Comparison of ENCODE assay signal across 14 cellular contexts in the genomic region with DNA sequence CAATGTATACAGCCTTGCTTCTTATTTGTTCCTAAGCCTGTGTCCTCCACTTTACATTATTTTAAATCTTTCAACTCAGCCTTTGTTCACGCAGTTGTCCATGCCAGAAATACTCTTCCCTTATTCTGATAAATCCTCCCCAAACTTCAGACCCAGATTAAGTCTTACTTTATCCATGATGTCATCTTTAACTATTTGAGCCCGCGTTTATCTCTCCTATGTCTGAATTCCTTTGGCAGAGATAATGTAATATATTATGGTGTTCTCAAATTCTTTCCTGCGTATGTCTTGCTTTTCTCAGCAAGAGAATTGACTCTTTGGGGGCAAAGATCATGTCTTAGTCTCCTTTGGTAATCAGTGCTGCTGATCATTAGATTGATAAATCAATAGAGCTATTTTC.
DNase-seq lines count a peak whose midpoint lies in the region; ATAC-seq and TF ChIP-seq lines count a peak whose summit lies in the region.
"Had no signal": no experiment of that assay in that cellular context is flagged by ENCODE, and none has a peak within 500 bp of the region (broad histone marks: within the 10 kb centered on the region; RNA-seq: fewer than 3 reads in every experiment).

No MANE protein-coding gene starts in this region.

- H3K79me2 ChIP-seq in SK-N-SH (ENCODE audit: insufficient read depth) (no peaks in the 10 kb centered on the region), GM23248 (ENCODE audit: insufficient read depth) (no peaks in the 10 kb centered on the region)

- WGBS in SK-N-SH (ENCODE audit: low lambda C conversion rate), result 14% methylated on average over 4 of the region's 4 CpGs
- 42 to 52% methylated on average over 4 of the region's 4 CpGs for WGBS in GM23248 (ENCODE audit: low coverage in 1 of 2, low lambda C conversion rate in 2 of 2, missing lambda C conversion rate in 2 of 2), 2 experiments

- H3K36me3 ChIP-seq in SK-N-SH (replicated peaks in 1 of 2; ENCODE audit: control insufficient read depth in 1 of 2, insufficient read depth in 2 of 2, low read length in 1 of 2), result no peaks in the 10 kb centered on the region
- H3K36me3 ChIP-seq in brain microvascular endothelial cell (replicated peaks), result no peaks in the 10 kb centered on the region
- H3K36me3 ChIP-seq in gastrocnemius medialis, result no peaks in the 10 kb centered on the region
- no peaks in the 10 kb centered on the region for H3K36me3 ChIP-seq in GM23248 (ENCODE audit: low read depth)

- in situ Hi-C loops in brain microvascular endothelial cell (cut with HindIII; ENCODE audit: low pct_ligation_motif_present, low sequenced_read_pairs) (no loop called here), gastrocnemius medialis (cut with MboI; ENCODE audit: low sequenced_read_pairs in 4 of 4) (no loop called here), GM23248 (cut with MboI) (no loop called here)

- CTCF ChIA-PET in SK-N-SH (lab: Yijun Ruan, JAX), result no interaction called here

- POLR2A ChIA-PET in SK-N-SH (lab: Yijun Ruan, JAX), result no interaction called here

- no peaks in the 10 kb centered on the region for H4K20me1 ChIP-seq in SK-N-SH (ENCODE audit: insufficient read depth)
- no peaks in the 10 kb centered on the region for H4K20me1 ChIP-seq in GM23248 (ENCODE audit: insufficient read depth)

- H3K4me2 ChIP-seq in SK-N-SH, result no peak overlapping the region
- H3K4me2 ChIP-seq in GM23248 (ENCODE audit: unreplicated experiment), result no peak overlapping the region

- no peak for TF ChIP-seq EP300 in SK-N-SH (IDR thresholded peaks at IDR 0.05; ENCODE audit: borderline replicate concordance in 1 of 2, low read depth in 1 of 2, low read length in 1 of 2)

- H3K36me3 Mint-ChIP-seq in mesothelial cell of epicardium, result no peaks in the 10 kb centered on the region
- H3K36me3 Mint-ChIP-seq: CD14-positive monocyte; CD8-positive, alpha-beta T cell had no signal

- no peaks in the 10 kb centered on the region for H3K9me3 Mint-ChIP-seq in mesothelial cell of epicardium
- H3K9me3 Mint-ChIP-seq: CD8-positive, alpha-beta T cell had no signal

- H3K27ac Mint-ChIP-seq in mesothelial cell of epicardium, result peak overlapping the region; percentile 84
- H3K27ac Mint-ChIP-seq: CD14-positive monocyte; CD8-positive, alpha-beta T cell had no signal

- TF ChIP-seq CTCF in SK-N-SH (IDR thresholded peaks at IDR 0.05) (no peak), brain microvascular endothelial cell (IDR thresholded peaks at IDR 0.05; ENCODE audit: low read depth, low read length, missing control alignments) (no peak), mesothelial cell of epicardium (IDR thresholded peaks at IDR 0.05; ENCODE audit: unreplicated experiment) (no peak), gastrocnemius medialis (IDR thresholded peaks at IDR 0.05 in 4 of 5, conservative IDR thresholded peaks at IDR 0.05 in 1 of 5) (no peak)

- H3K9me3 ChIP-seq in SK-N-SH (no peaks in the 10 kb centered on the region), gastrocnemius medialis (no peaks in the 10 kb centered on the region), GM23248 (ENCODE audit: low read depth) (no peaks in the 10 kb centered on the region)

- H3K9ac ChIP-seq in SK-N-SH (no peak overlapping the region), GM23248 (no peak overlapping the region)

- H3K4me1 ChIP-seq in SK-N-SH (ENCODE audit: control insufficient read depth in 1 of 2, insufficient read depth in 2 of 2, low read depth in 1 of 2, low read length in 1 of 2) (no peaks in the 10 kb centered on the region), gastrocnemius medialis (no peaks in the 10 kb centered on the region), GM23248 (ENCODE audit: insufficient read depth) (no peaks in the 10 kb centered on the region)

- H3K27me3 ChIP-seq in SK-N-SH (ENCODE audit: insufficient read depth), result no peaks in the 10 kb centered on the region
- H3K27me3 ChIP-seq in brain microvascular endothelial cell (replicated peaks), result no peaks in the 10 kb centered on the region
- H3K27me3 ChIP-seq in gastrocnemius medialis, result peaks cover 0 to 6% (median 0%) of the 10 kb centered on the region in 3 donors
- no peaks in the 10 kb centered on the region for H3K27me3 ChIP-seq in GM23248 (replicated peaks; ENCODE audit: insufficient read depth)

- no peak overlapping the region for H3K4me3 Mint-ChIP-seq in mesothelial cell of epicardium
- H3K4me3 Mint-ChIP-seq: CD8-positive, alpha-beta T cell had no signal

- intact Hi-C loops in gastrocnemius medialis (cut with DNase I; ENCODE audit: low total_unique reads), result no loop called here

- H3F3A ChIP-seq in SK-N-SH (replicated peaks; ENCODE audit: insufficient read depth) (no peaks in the 10 kb centered on the region), GM23248 (ENCODE audit: insufficient read depth) (no peaks in the 10 kb centered on the region)

- H3K27ac ChIP-seq in SK-N-SH (ENCODE audit: low read depth in 2 of 2, low read length in 1 of 2), result no peak overlapping the region
- no peak overlapping the region for H3K27ac ChIP-seq in brain microvascular endothelial cell
- no peak overlapping the region for H3K27ac ChIP-seq in gastrocnemius medialis
- no peak overlapping the region for H3K27ac ChIP-seq in GM23248
- H3K27ac ChIP-seq: 22Rv1 had no signal

- H3K4me3 ChIP-seq in SK-N-SH (ENCODE audit: low read depth in 2 of 2, low read length in 1 of 2) (no peak overlapping the region), brain microvascular endothelial cell (ENCODE audit: low read depth, low read length) (no peak overlapping the region), gastrocnemius medialis (no peak overlapping the region), GM23248 (no peak overlapping the region)

- TF ChIP-seq RAD21 in SK-N-SH (IDR thresholded peaks at IDR 0.05; ENCODE audit: low read length), result no peak

- H2AFZ ChIP-seq in SK-N-SH (ENCODE audit: low read depth), result no peak overlapping the region
- no peak overlapping the region for H2AFZ ChIP-seq in GM23248

- ATAC-seq in SK-N-SH treated with all-trans-retinoic acid at 6 μM for 48 hours (no peak), gastrocnemius medialis (no peak)
- ATAC-seq: CD8-positive, alpha-beta T cell had no signal

- H3K27me3 Mint-ChIP-seq in mesothelial cell of epicardium (ENCODE audit: low read depth), result no peaks in the 10 kb centered on the region

- TF ChIP-seq POLR2A in gastrocnemius medialis (IDR thresholded peaks at IDR 0.05), result no peak

- no peaks in the 10 kb centered on the region for H3K9me2 ChIP-seq in SK-N-SH
- no peaks in the 10 kb centered on the region for H3K9me2 ChIP-seq in GM23248 (ENCODE audit: insufficient read depth)

- DNase-seq in SK-N-SH, result no peak
- DNase-seq in brain microvascular endothelial cell, result peak; percentile 16
- DNase-seq in mesothelial cell of epicardium (ENCODE audit: low spot score in 2 of 2, unreplicated experiment in 2 of 2), result no peak
- DNase-seq in stimulated activated CD4-positive, alpha-beta T cell treated with anti-CD3 and anti-CD28 coated beads, Interleukin-4, amount 100 ng/mL, for 24 hours, result no peak
- DNase-seq in gastrocnemius medialis, result no peak
- no peak for DNase-seq in GM23248
- DNase-seq: CD8-positive, alpha-beta T cell; COR-L47; DMS53; GF-D8; HCEC 1CT had no signal

- H3K4me1 Mint-ChIP-seq in mesothelial cell of epicardium, result peaks cover 52% of the 10 kb centered on the region
- H3K4me1 Mint-ChIP-seq: CD14-positive monocyte had no signal

TF ChIP-seq in SK-N-SH treated with all-trans-retinoic acid at 6 μM for 48 hours, 23 proteins besides CTCF, POLR2A, EP300 and RAD21:
- peak; percentile 69 for TF ChIP-seq ISL1 (CRISPR knock-in tag; IDR thresholded peaks at IDR 0.05)
- TF ChIP-seq CREB5 (CRISPR knock-in tag; IDR thresholded peaks at IDR 0.05; ENCODE audit: low read depth), result peak; percentile 86
- no peak for TF ChIP-seq PPARA (CRISPR knock-in tag; IDR thresholded peaks at IDR 0.05; ENCODE audit: borderline replicate concordance)
- TF ChIP-seq CSDC2 (CRISPR knock-in tag; IDR thresholded peaks at IDR 0.05), result 0 out of 2 replicates have a peak, but pooled peaks have one; percentile 14
- TF ChIP-seq ZFP3 (CRISPR knock-in tag; IDR thresholded peaks at IDR 0.05), result no peak
- no peak for TF ChIP-seq RARB (CRISPR knock-in tag; IDR thresholded peaks at IDR 0.05)

TF ChIP-seq in SK-N-SH, 30 proteins besides CTCF, POLR2A, EP300 and RAD21:
- TF ChIP-seq FOXJ3 (CRISPR knock-in tag; IDR thresholded peaks at IDR 0.05), result no peak
- TF ChIP-seq ELF1 (IDR thresholded peaks at IDR 0.05), result no peak
- no peak for TF ChIP-seq RXRA (IDR thresholded peaks at IDR 0.05; ENCODE audit: borderline replicate concordance, low read depth)
- no peak for TF ChIP-seq SIN3A (IDR thresholded peaks at IDR 0.05; ENCODE audit: borderline replicate concordance, low read depth, low read length)
- no peak for TF ChIP-seq YY1 (IDR thresholded peaks at IDR 0.05; ENCODE audit: low read depth)
- no peak for TF ChIP-seq EZH2phosphoT487 (IDR thresholded peaks at IDR 0.05; ENCODE audit: borderline replicate concordance, low read depth)
- no peak for TF ChIP-seq CHD2 (IDR thresholded peaks at IDR 0.05; ENCODE audit: low read length, partially characterized antibody)
- TF ChIP-seq TEAD4 (IDR thresholded peaks at IDR 0.05; ENCODE audit: borderline replicate concordance, insufficient read depth), result no peak
- TF ChIP-seq SMC3 (IDR thresholded peaks at IDR 0.05; ENCODE audit: low read depth, low read length), result no peak
- TF ChIP-seq POLR2AphosphoS5 (IDR thresholded peaks at IDR 0.05; ENCODE audit: low read depth, low read length), result no peak
